In the genomic region with DNA sequence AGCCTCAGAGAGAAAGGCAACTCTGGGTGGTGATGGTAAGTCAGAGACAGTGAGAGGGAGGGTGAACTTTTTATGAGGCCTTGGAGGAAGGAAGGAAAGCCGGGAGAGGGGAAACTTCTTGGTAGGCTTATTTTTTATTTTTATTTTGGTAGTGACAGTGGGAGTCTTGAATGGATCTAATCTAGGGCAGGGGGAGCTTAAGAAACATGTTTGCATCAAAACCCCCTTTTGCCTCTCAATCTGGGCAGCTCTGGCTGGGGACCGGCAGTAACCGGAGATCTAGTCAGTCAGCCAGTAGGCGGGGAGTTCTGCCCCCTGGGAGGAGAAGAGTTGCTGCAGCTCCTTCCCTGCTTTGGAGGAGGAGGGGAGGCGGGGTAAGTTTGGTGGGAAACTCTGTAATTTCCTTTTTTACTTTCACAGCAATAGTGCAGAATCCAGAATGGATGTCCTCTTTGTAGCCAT, we compare ENCODE assay signal across 9 cellular contexts. TPM values are rescaled to one million over a fixed set of nuclear protein-coding genes. Genes with fewer than 3 reads are reported as not detected.
DNase-seq lines count a peak whose midpoint lies in the region.
"Had no signal": no experiment of that assay in that cellular context is flagged by ENCODE, and none has a peak within 500 bp of the region (broad histone marks: within the 10 kb centered on the region; RNA-seq: fewer than 3 reads in every experiment).

A gene (plus strand): TSS at position 412 of the 462 bp plus-strand sequence. CDS start 28 bp downstream, at position 440.

- in situ Hi-C loops in ACHN (cut with HindIII; ENCODE audit: low pct_ligation_motif_present, low pct_unique_long_range_greater_than_20kb, low sequenced_read_pairs), result no loop called here

- DNase-seq in ACHN (peak; percentile 27), NCI-H146 treated with DMSO at 0.1 percent for 48 hours (lab: John Stamatoyannopoulos, UW; ENCODE audit: unreplicated experiment) (peak; percentile 27), ecto neural progenitor cell (ENCODE audit: low spot score) (peak; percentile 82), midbrain (lab: John Stamatoyannopoulos, UW) (peak; percentile 39), NCI-H446 treated with DMSO at 0.1 percent for 48 hours (lab: John Stamatoyannopoulos, UW) (no peak)
- no peak for DNase-seq in stimulated activated CD4-positive, alpha-beta T cell treated with anti-CD3 and anti-CD28 coated beads, Interleukin-15, amount 100 ng/mL, for 24 hours
- DNase-seq in activated naive CD8-positive, alpha-beta T cell treated with anti-CD3 and anti-CD28 coated beads for 36 hours, result no peak
- no peak for DNase-seq in activated CD4-positive, CD25-positive, alpha-beta regulatory T cell (lab: John Stamatoyannopoulos, UW)

- H3K4me1 Mint-ChIP-seq in activated naive CD8-positive, alpha-beta T cell treated with anti-CD3 and anti-CD28 coated beads for 36 hours, result peaks cover 10% of the 10 kb centered on the region

- no peak within 1 kb of the TSS for H3K4me3 Mint-ChIP-seq in activated naive CD8-positive, alpha-beta T cell treated with anti-CD3 and anti-CD28 coated beads for 36 hours

- peaks cover 8% of the 10 kb centered on the region for H3K36me3 Mint-ChIP-seq in activated naive CD8-positive, alpha-beta T cell treated with anti-CD3 and anti-CD28 coated beads for 36 hours

- H3K9me3 Mint-ChIP-seq in activated naive CD8-positive, alpha-beta T cell treated with anti-CD3 and anti-CD28 coated beads for 36 hours, result no peaks in the 10 kb centered on the region

- no peak within 1 kb of the TSS for H3K27ac Mint-ChIP-seq in activated naive CD8-positive, alpha-beta T cell treated with anti-CD3 and anti-CD28 coated beads for 36 hours

- no peaks in the 10 kb centered on the region for H3K27me3 Mint-ChIP-seq in activated naive CD8-positive, alpha-beta T cell treated with anti-CD3 and anti-CD28 coated beads for 36 hours

RNA-seq across cellular contexts. Expression of the gene that starts here (rescaled TPM):
- total RNA-seq in activated naive CD8-positive, alpha-beta T cell treated with anti-CD3 and anti-CD28 coated beads for 36 hours, result under 1 TPM; 0.48 to 0.78 TPM
- total RNA-seq: NCI-H460 had no signal

Comparison
In these comparisons a context has a peak if more than half of its experiments do, and no peak if none do; other contexts are left out.
1. DNase-seq: peak in ACHN (single experiment), NCI-H146 treated with DMSO at 0.1 percent for 48 hours (single experiment), ecto neural progenitor cell (single experiment) and midbrain (single experiment); none in stimulated activated CD4-positive, alpha-beta T cell treated with anti-CD3 and anti-CD28 coated beads, Interleukin-15, amount 100 ng/mL, for 24 hours (single experiment), activated naive CD8-positive, alpha-beta T cell treated with anti-CD3 and anti-CD28 coated beads for 36 hours (single experiment), activated CD4-positive, CD25-positive, alpha-beta regulatory T cell (0 of 4) and NCI-H446 treated with DMSO at 0.1 percent for 48 hours (single experiment).